In genomic region chr17:79506955-79507354, GRCh38 we compare ENCODE assay signal across 5 cellular contexts.
"Had no signal": no experiment of that assay in that cellular context is flagged by ENCODE, and none has a peak within 500 bp of the region (broad histone marks: within the 10 kb centered on the region; RNA-seq: fewer than 3 reads in every experiment).

No MANE protein-coding gene starts in this region.

- H3K4me3 ChIP-seq: K562 had no signal

- H3K27ac ChIP-seq: HL-60 had no signal

- DNase-seq: IMR-90, KBM-7, KG1 had no signal
